ENCODE assay signal across 8 cellular contexts in genomic region chr2:32063310-32064020, GRCh38. TPM values are rescaled to one million over a fixed set of nuclear protein-coding genes. Genes with fewer than 3 reads are reported as not detected.
DNase-seq lines count a peak whose midpoint lies in the region; ATAC-seq, FAIRE-seq and TF ChIP-seq lines count a peak whose summit lies in the region.

TSS of gene SPAST (plus strand) at chr2:32063556. CDS start at chr2:32063832, 276 bp downstream.

- H4K20me1 ChIP-seq in keratinocyte (ENCODE audit: control insufficient read depth, extremely low read depth, insufficient read depth, low read length) = no peaks in the 10 kb centered on the region

- dilution Hi-C loops in keratinocyte (cut with MboI; ENCODE audit: extremely low pct_ligation_motif_present, low sequenced_read_pairs) = no loop called here

- no peak for FAIRE-seq in keratinocyte (lab: Jason Lieb, UNC)

- H3K27me3 ChIP-seq in BE2C (no peaks in the 10 kb centered on the region), keratinocyte (ENCODE audit: control insufficient read depth, extremely low read depth, insufficient read depth, low read length) (no peaks in the 10 kb centered on the region)

- peak within 1 kb of the TSS; percentile 99 for H2AFZ ChIP-seq in keratinocyte (ENCODE audit: control insufficient read depth, low read length)

- peaks cover 4% of the 10 kb centered on the region for H3K79me2 ChIP-seq in keratinocyte (ENCODE audit: control insufficient read depth, insufficient read depth, low read length)

- no peaks in the 10 kb centered on the region for H3K36me3 ChIP-seq in BE2C
- no peaks in the 10 kb centered on the region for H3K36me3 ChIP-seq in keratinocyte (ENCODE audit: control insufficient read depth in 2 of 2, extremely low read depth in 1 of 2, insufficient read depth in 2 of 2, low read length in 2 of 2)

- TF ChIP-seq CTCF in BE2C (IDR thresholded peaks at IDR 0.05; ENCODE audit: low read depth, low read length) = peak; percentile 38; the same call in 1 of the 2 replicates
- peak; percentile 9 to 68 (median 24) for TF ChIP-seq CTCF in keratinocyte (optimal IDR thresholded peaks at IDR 0.05 in 1 of 3, IDR thresholded peaks at IDR 0.05 in 1 of 3, conservative IDR thresholded peaks at IDR 0.05 in 1 of 3; ENCODE audit: extremely low read depth in 1 of 3, insufficient read depth in 2 of 3, low read length in 3 of 3)

- peak within 1 kb of the TSS; percentile 84 for H3K27ac ChIP-seq in keratinocyte (ENCODE audit: control insufficient read depth, insufficient read depth, low read length)

- DNase-seq in BE2C (peak; percentile 99), NCI-H510A (lab: John Stamatoyannopoulos, UW) (peak; percentile 98), cerebellum (ENCODE audit: low spot score) (peak; percentile 98), keratinocyte (ENCODE audit: low read depth, low spot score) (peak; percentile 58)
- peak; percentile 93 for DNase-seq in activated CD4-positive, alpha-beta T cell treated with anti-CD3 and anti-CD28 coated beads for 1 hour
- DNase-seq in stimulated activated CD4-positive, alpha-beta T cell treated with anti-CD3 and anti-CD28 coated beads, Interleukin-15, amount 100 ng/mL, for 1 hour (ENCODE audit: low read depth in 1 of 2, low spot score in 1 of 2) = peak; percentile 92 to 95

- H3K9me1 ChIP-seq in keratinocyte (ENCODE audit: control insufficient read depth, extremely low read depth, insufficient read depth, low read length) = no peaks in the 10 kb centered on the region

- H3K9me3 ChIP-seq in BE2C = no peaks in the 10 kb centered on the region
- H3K9me3 ChIP-seq in keratinocyte (ENCODE audit: control insufficient read depth, low read depth, low read length) = no peaks in the 10 kb centered on the region

- H3K4me3 ChIP-seq in BE2C (ENCODE audit: low read depth, low read length) = peak within 1 kb of the TSS; percentile 86
- H3K4me3 ChIP-seq in keratinocyte (ENCODE audit: control insufficient read depth in 2 of 3, extremely low read depth in 1 of 3, insufficient read depth in 2 of 3, low read depth in 1 of 3, low read length in 3 of 3) = peak within 1 kb of the TSS; percentile 79 to 94 (median 93)

- peak; percentile 73 for TF ChIP-seq POLR2A in GM19193 (IDR thresholded peaks at IDR 0.05; ENCODE audit: extremely low read depth, insufficient read depth, insufficient read length)

- H3K4me1 ChIP-seq in BE2C (no peaks in the 10 kb centered on the region), keratinocyte (ENCODE audit: control insufficient read depth, extremely low read depth, insufficient read depth, low read length) (peaks cover 14% of the 10 kb centered on the region)

- H3K4me2 ChIP-seq in keratinocyte (ENCODE audit: control insufficient read depth, extremely low read depth, insufficient read depth, low read depth, low read length) = peak within 1 kb of the TSS; percentile 93

- H3K9ac ChIP-seq in keratinocyte (ENCODE audit: control insufficient read depth, extremely low read depth, insufficient read depth, low read length) = peak within 1 kb of the TSS; percentile 82

- ATAC-seq in HG03439 (IDR thresholded peaks at IDR 0.05; ENCODE audit: unreplicated experiment) = peak; percentile 97

RNA-seq across cellular contexts. Expression of gene SPAST, which starts in this region (rescaled TPM):
- 3.9 TPM for polyA plus RNA-seq in BE2C (2012; ENCODE audit: insufficient read depth, insufficient read length, low read depth)
- total RNA-seq in cerebellum = 106 TPM
- 5.8 to 9.5 TPM (median 7.3 TPM) in 3 replicates for polyA plus RNA-seq in keratinocyte
- 9.8 TPM for polyA plus RNA-seq in keratinocyte (2011; ENCODE audit: low read depth)
- 4.6 and 8.5 TPM in 2 replicates for polyA plus RNA-seq in keratinocyte (2011; cell fraction: cytosol; rRNA removed)
- polyA plus RNA-seq in keratinocyte (2011; cell fraction: nucleus; rRNA removed) = 7.3 and 9.3 TPM in 2 replicates
- 6.7 and 6.8 TPM in 2 replicates for polyA plus RNA-seq in keratinocyte (2012; ENCODE audit: low replicate concordance)
- polyA minus RNA-seq in keratinocyte = 1.3 to 16.4 TPM (median 5.9 TPM) in 3 replicates
- polyA minus RNA-seq in keratinocyte (2011; cell fraction: cytosol; rRNA and poly(A)+ RNA removed) = 10.9 TPM
- 10.6 and 18.8 TPM in 2 replicates for polyA minus RNA-seq in keratinocyte (2011; cell fraction: nucleus; rRNA and poly(A)+ RNA removed)

Comparison
In these comparisons a context has a peak if more than half of its experiments do, and no peak if none do; other contexts are left out.
1. Peak in every context shown above with its lines: DNase-seq, ATAC-seq, H3K4me3 ChIP-seq and H3K27ac ChIP-seq.